ENCODE assay signal across 14 cellular contexts in genomic region chr21:33396436-33396835, GRCh38.
"Had no signal": no experiment of that assay in that cellular context is flagged by ENCODE, and none has a peak within 500 bp of the region (broad histone marks: within the 10 kb centered on the region; RNA-seq: fewer than 3 reads in every experiment).

No MANE protein-coding gene starts in this region.

- H3K9me3 ChIP-seq: body of pancreas, upper lobe of left lung had no signal

- H3K36me3 Mint-ChIP-seq: stimulated activated effector memory CD8-positive, alpha-beta T cell treated with anti-CD3 and anti-CD28 coated beads, Interleukin-12 subunit alpha, Interleukin-12 subunit beta, amount 100 ng/mL, for 72 hours; WTC11 had no signal

- DNase-seq: activated CD4-positive, alpha-beta T cell treated with anti-CD3 and anti-CD28 coated beads, Interleukin-2, amount 10 ng/mL, durations not matched to agents 24 days and 14 days; activated CD8-positive, alpha-beta memory T cell treated with anti-CD3 and anti-CD28 coated beads for 24 hours; activated naive CD4-positive, alpha-beta T cell treated with anti-CD3 and anti-CD28 coated beads for 36 hours; body of pancreas; cerebellar nuclear complex; dorsolateral prefrontal cortex; upper lobe of left lung had no signal

- H3K4me3 ChIP-seq: body of pancreas, dorsolateral prefrontal cortex, skin epidermis, upper lobe of left lung had no signal

- H3K27ac ChIP-seq: body of pancreas, dorsolateral prefrontal cortex, parathyroid adenoma had no signal

- H3K4me1 Mint-ChIP-seq: stimulated activated effector memory CD8-positive, alpha-beta T cell treated with anti-CD3 and anti-CD28 coated beads, Interleukin-12 subunit alpha, Interleukin-12 subunit beta, amount 100 ng/mL, for 72 hours had no signal

- H3K27ac Mint-ChIP-seq: activated CD4-positive, alpha-beta T cell treated with anti-CD3 and anti-CD28 coated beads, Interleukin-2, amount 10 ng/mL, durations not matched to agents 24 days and 14 days; activated naive CD4-positive, alpha-beta T cell treated with anti-CD3 and anti-CD28 coated beads for 36 hours; activated T-helper 17 cell treated with anti-CD3 and anti-CD28 coated beads, Interleukin-2, amount 50 U/mL, for 72 hours; stimulated activated effector memory CD8-positive, alpha-beta T cell treated with anti-CD3 and anti-CD28 coated beads, Interleukin-12 subunit alpha, Interleukin-12 subunit beta, amount 100 ng/mL, for 72 hours; T-helper 1 cell treated with Interleukin-12 subunit alpha and Interleukin-12 subunit beta and Interleukin-4 antibody, amounts not matched to agents 30 μg/mL and 1 μg/mL, for 36 hours; WTC11 had no signal

- ATAC-seq: activated T-helper 17 cell treated with anti-CD3 and anti-CD28 coated beads, Interleukin-2, amount 50 U/mL, for 72 hours; body of pancreas; stimulated activated effector memory CD8-positive, alpha-beta T cell treated with anti-CD3 and anti-CD28 coated beads, Interleukin-12 subunit alpha, Interleukin-12 subunit beta, amount 100 ng/mL, for 72 hours; WTC11 had no signal

- H3K9me3 Mint-ChIP-seq: activated naive CD4-positive, alpha-beta T cell treated with anti-CD3 and anti-CD28 coated beads for 36 hours; activated T-helper 17 cell treated with anti-CD3 and anti-CD28 coated beads, Interleukin-2, amount 50 U/mL, for 72 hours; neural crest cell; stimulated activated effector memory CD8-positive, alpha-beta T cell treated with anti-CD3 and anti-CD28 coated beads, Interleukin-12 subunit alpha, Interleukin-12 subunit beta, amount 100 ng/mL, for 72 hours; T-helper 1 cell treated with Interleukin-12 subunit alpha and Interleukin-12 subunit beta and Interleukin-4 antibody, amounts not matched to agents 30 μg/mL and 1 μg/mL, for 36 hours; WTC11 had no signal

- H3K36me3 ChIP-seq: upper lobe of left lung had no signal

- H3K4me1 ChIP-seq: body of pancreas, parathyroid adenoma had no signal

- H3K4me3 Mint-ChIP-seq: activated CD4-positive, alpha-beta T cell treated with anti-CD3 and anti-CD28 coated beads, Interleukin-2, amount 10 ng/mL, durations not matched to agents 24 days and 14 days; activated naive CD4-positive, alpha-beta T cell treated with anti-CD3 and anti-CD28 coated beads for 36 hours; activated T-helper 17 cell treated with anti-CD3 and anti-CD28 coated beads, Interleukin-2, amount 50 U/mL, for 72 hours; neural crest cell; stimulated activated effector memory CD8-positive, alpha-beta T cell treated with anti-CD3 and anti-CD28 coated beads, Interleukin-12 subunit alpha, Interleukin-12 subunit beta, amount 100 ng/mL, for 72 hours; T-helper 1 cell treated with Interleukin-12 subunit alpha and Interleukin-12 subunit beta and Interleukin-4 antibody, amounts not matched to agents 30 μg/mL and 1 μg/mL, for 36 hours; WTC11 had no signal

- H3K27me3 ChIP-seq: body of pancreas, dorsolateral prefrontal cortex, upper lobe of left lung had no signal
